ENCODE assay signal across 1 cellular context in the genomic region with DNA sequence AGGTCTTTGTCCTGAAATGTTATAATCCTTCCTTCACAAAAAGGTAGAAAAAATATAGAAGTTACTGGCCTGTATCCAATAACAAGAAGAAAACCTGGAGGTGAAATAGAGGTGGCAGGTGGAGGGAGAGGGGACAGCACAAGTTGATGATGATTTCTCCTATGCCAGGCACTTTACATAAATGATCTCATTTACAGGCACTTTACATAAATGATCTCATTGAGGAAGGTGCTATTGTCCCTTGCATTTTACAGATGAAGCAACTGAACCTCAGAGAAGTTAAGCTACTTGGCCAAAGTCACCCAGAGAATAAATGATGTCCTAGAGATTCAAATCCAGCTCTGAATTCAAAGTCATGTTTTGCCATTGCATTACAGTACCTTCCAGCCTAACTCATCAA.
A peak's percentile ranks its signal among the peaks of the same experiment; 100 is the strongest.
TF ChIP-seq lines count a peak whose summit lies in the region.

No MANE protein-coding gene starts in this region.

TF ChIP-seq in HEK293, 187 proteins besides CTCF, POLR2A, EP300 and RAD21 (continued from another document):
- TF ChIP-seq, protein P1, sequence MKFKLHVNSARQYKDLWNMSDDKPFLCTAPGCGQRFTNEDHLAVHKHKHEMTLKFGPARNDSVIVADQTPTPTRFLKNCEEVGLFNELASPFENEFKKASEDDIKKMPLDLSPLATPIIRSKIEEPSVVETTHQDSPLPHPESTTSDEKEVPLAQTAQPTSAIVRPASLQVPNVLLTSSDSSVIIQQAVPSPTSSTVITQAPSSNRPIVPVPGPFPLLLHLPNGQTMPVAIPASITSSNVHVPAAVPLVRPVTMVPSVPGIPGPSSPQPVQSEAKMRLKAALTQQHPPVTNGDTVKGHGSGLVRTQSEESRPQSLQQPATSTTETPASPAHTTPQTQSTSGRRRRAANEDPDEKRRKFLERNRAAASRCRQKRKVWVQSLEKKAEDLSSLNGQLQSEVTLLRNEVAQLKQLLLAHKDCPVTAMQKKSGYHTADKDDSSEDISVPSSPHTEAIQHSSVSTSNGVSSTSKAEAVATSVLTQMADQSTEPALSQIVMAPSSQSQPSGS (tag by site-specific recombination; IDR thresholded peaks at IDR 0.05; ENCODE audit: low read depth), result peak; percentile 65
- TF ChIP-seq, protein P2, sequence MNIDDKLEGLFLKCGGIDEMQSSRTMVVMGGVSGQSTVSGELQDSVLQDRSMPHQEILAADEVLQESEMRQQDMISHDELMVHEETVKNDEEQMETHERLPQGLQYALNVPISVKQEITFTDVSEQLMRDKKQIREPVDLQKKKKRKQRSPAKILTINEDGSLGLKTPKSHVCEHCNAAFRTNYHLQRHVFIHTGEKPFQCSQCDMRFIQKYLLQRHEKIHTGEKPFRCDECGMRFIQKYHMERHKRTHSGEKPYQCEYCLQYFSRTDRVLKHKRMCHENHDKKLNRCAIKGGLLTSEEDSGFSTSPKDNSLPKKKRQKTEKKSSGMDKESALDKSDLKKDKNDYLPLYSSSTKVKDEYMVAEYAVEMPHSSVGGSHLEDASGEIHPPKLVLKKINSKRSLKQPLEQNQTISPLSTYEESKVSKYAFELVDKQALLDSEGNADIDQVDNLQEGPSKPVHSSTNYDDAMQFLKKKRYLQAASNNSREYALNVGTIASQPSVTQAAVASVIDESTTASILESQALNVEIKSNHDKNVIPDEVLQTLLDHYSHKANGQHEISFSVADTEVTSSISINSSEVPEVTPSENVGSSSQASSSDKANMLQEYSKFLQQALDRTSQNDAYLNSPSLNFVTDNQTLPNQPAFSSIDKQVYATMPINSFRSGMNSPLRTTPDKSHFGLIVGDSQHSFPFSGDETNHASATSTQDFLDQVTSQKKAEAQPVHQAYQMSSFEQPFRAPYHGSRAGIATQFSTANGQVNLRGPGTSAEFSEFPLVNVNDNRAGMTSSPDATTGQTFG (tag by site-specific recombination; IDR thresholded peaks at IDR 0.05; ENCODE audit: borderline replicate concordance), result no peak
- TF ChIP-seq ZNF768 (tag by site-specific recombination; IDR thresholded peaks at IDR 0.05) (0 out of 2 replicates have a peak, but pooled peaks have one; percentile 49), ZNF629 (tag by site-specific recombination; IDR thresholded peaks at IDR 0.05) (peak; percentile 65), PRDM1 (tag by site-specific recombination; IDR thresholded peaks at IDR 0.05) (0 out of 2 replicates have a peak, but pooled peaks have one; percentile 26)
- TF ChIP-seq, protein P3, sequence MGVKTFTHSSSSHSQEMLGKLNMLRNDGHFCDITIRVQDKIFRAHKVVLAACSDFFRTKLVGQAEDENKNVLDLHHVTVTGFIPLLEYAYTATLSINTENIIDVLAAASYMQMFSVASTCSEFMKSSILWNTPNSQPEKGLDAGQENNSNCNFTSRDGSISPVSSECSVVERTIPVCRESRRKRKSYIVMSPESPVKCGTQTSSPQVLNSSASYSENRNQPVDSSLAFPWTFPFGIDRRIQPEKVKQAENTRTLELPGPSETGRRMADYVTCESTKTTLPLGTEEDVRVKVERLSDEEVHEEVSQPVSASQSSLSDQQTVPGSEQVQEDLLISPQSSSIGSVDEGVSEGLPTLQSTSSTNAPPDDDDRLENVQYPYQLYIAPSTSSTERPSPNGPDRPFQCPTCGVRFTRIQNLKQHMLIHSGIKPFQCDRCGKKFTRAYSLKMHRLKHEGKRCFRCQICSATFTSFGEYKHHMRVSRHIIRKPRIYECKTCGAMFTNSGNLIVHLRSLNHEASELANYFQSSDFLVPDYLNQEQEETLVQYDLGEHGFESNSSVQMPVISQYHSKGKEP (tag by site-specific recombination; IDR thresholded peaks at IDR 0.05), result no peak
- TF ChIP-seq, protein P4, sequence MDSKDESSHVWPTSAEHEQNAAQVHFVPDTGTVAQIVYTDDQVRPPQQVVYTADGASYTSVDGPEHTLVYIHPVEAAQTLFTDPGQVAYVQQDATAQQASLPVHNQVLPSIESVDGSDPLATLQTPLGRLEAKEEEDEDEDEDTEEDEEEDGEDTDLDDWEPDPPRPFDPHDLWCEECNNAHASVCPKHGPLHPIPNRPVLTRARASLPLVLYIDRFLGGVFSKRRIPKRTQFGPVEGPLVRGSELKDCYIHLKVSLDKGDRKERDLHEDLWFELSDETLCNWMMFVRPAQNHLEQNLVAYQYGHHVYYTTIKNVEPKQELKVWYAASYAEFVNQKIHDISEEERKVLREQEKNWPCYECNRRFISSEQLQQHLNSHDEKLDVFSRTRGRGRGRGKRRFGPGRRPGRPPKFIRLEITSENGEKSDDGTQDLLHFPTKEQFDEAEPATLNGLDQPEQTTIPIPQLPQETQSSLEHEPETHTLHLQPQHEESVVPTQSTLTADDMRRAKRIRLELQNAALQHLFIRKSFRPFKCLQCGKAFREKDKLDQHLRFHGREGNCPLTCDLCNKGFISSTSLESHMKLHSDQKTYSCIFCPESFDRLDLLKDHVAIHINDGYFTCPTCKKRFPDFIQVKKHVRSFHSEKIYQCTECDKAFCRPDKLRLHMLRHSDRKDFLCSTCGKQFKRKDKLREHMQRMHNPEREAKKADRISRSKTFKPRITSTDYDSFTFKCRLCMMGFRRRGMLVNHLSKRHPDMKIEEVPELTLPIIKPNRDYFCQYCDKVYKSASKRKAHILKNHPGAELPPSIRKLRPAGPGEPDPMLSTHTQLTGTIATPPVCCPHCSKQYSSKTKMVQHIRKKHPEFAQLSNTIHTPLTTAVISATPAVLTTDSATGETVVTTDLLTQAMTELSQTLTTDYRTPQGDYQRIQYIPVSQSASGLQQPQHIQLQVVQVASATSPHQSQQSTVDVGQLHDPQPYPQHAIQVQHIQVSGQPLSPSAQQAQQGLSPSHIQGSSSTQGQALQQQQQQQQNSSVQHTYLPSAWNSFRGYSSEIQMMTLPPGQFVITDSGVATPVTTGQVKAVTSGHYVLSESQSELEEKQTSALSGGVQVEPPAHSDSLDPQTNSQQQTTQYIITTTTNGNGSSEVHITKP (tag by site-specific recombination; IDR thresholded peaks at IDR 0.05), result peak; percentile 28; the same call in 1 of the 2 replicates
- TF ChIP-seq, protein P5, sequence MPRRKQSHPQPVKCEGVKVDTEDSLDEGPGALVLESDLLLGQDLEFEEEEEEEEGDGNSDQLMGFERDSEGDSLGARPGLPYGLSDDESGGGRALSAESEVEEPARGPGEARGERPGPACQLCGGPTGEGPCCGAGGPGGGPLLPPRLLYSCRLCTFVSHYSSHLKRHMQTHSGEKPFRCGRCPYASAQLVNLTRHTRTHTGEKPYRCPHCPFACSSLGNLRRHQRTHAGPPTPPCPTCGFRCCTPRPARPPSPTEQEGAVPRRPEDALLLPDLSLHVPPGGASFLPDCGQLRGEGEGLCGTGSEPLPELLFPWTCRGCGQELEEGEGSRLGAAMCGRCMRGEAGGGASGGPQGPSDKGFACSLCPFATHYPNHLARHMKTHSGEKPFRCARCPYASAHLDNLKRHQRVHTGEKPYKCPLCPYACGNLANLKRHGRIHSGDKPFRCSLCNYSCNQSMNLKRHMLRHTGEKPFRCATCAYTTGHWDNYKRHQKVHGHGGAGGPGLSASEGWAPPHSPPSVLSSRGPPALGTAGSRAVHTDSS (tag by site-specific recombination; IDR thresholded peaks at IDR 0.05), result 0 out of 2 replicates have a peak, but pooled peaks have one; percentile 13
TF ChIP-seq in HEK293: peak in this region for 9.
